Comparison of ENCODE assay signal across 2 cellular contexts in the genomic region with DNA sequence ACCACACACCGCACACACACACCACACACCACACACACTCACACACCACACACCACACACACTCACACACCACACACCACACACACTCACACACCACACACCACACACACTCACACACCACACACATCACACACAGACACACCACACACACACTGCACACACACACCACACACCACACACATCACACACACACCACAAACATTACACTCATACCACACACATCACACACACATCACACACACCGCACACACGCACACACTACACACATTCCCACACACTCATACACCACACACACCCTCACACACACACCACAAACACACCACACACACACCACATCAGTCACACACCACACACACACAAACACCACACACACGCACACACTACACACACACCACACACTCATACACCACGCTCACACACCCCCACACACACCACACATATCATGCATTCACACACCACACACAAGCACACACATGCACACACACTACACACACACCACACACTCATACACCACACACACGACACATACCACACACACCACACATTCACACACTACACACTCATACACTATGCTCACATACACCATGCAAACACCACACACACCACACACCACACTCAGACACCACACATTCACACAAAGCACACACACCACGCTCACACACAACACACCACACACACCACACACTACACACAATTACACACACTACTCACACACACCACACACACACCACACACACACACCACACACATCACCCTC.
TF ChIP-seq lines count a peak whose summit lies in the region.

No MANE protein-coding gene starts in this region.

TF ChIP-seq in HepG2, 621 proteins besides CTCF, POLR2A, EP300 and RAD21:
- no peak for TF ChIP-seq ZKSCAN5 (CRISPR knock-in tag; IDR thresholded peaks at IDR 0.05)
- TF ChIP-seq SMC3 (IDR thresholded peaks at IDR 0.05; ENCODE audit: low read length) = no peak
- TF ChIP-seq NBN (conservative IDR thresholded peaks at IDR 0.05) = no peak
- peak; percentile 46; the same call in 1 of the 2 replicates for TF ChIP-seq HNRNPL (IDR thresholded peaks at IDR 0.05; ENCODE audit: low read depth, low read length)
- no peak for TF ChIP-seq SRF (IDR thresholded peaks at IDR 0.05; ENCODE audit: low read depth, low read length)
- TF ChIP-seq SNRNP70 (IDR thresholded peaks at IDR 0.05; ENCODE audit: low read depth, low read length) = no peak
- TF ChIP-seq, protein P1, sequence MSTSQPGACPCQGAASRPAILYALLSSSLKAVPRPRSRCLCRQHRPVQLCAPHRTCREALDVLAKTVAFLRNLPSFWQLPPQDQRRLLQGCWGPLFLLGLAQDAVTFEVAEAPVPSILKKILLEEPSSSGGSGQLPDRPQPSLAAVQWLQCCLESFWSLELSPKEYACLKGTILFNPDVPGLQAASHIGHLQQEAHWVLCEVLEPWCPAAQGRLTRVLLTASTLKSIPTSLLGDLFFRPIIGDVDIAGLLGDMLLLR (CRISPR knock-in tag; IDR thresholded peaks at IDR 0.05) = no peak
- TF ChIP-seq REXO4 (CRISPR knock-in tag; IDR thresholded peaks at IDR 0.05; ENCODE audit: borderline replicate concordance) = no peak
- TF ChIP-seq, protein P2, sequence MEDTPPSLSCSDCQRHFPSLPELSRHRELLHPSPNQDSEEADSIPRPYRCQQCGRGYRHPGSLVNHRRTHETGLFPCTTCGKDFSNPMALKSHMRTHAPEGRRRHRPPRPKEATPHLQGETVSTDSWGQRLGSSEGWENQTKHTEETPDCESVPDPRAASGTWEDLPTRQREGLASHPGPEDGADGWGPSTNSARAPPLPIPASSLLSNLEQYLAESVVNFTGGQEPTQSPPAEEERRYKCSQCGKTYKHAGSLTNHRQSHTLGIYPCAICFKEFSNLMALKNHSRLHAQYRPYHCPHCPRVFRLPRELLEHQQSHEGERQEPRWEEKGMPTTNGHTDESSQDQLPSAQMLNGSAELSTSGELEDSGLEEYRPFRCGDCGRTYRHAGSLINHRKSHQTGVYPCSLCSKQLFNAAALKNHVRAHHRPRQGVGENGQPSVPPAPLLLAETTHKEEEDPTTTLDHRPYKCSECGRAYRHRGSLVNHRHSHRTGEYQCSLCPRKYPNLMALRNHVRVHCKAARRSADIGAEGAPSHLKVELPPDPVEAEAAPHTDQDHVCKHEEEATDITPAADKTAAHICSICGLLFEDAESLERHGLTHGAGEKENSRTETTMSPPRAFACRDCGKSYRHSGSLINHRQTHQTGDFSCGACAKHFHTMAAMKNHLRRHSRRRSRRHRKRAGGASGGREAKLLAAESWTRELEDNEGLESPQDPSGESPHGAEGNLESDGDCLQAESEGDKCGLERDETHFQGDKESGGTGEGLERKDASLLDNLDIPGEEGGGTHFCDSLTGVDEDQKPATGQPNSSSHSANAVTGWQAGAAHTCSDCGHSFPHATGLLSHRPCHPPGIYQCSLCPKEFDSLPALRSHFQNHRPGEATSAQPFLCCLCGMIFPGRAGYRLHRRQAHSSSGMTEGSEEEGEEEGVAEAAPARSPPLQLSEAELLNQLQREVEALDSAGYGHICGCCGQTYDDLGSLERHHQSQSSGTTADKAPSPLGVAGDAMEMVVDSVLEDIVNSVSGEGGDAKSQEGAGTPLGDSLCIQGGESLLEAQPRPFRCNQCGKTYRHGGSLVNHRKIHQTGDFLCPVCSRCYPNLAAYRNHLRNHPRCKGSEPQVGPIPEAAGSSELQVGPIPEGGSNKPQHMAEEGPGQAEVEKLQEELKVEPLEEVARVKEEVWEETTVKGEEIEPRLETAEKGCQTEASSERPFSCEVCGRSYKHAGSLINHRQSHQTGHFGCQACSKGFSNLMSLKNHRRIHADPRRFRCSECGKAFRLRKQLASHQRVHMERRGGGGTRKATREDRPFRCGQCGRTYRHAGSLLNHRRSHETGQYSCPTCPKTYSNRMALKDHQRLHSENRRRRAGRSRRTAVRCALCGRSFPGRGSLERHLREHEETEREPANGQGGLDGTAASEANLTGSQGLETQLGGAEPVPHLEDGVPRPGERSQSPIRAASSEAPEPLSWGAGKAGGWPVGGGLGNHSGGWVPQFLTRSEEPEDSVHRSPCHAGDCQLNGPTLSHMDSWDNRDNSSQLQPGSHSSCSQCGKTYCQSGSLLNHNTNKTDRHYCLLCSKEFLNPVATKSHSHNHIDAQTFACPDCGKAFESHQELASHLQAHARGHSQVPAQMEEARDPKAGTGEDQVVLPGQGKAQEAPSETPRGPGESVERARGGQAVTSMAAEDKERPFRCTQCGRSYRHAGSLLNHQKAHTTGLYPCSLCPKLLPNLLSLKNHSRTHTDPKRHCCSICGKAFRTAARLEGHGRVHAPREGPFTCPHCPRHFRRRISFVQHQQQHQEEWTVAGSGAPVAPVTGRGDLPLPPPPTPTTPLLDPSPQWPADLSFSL (CRISPR knock-in tag; IDR thresholded peaks at IDR 0.05) = peak; percentile 94
- no peak for TF ChIP-seq ARID2 (CRISPR knock-in tag; IDR thresholded peaks at IDR 0.05; ENCODE audit: borderline replicate concordance)

TF ChIP-seq in SK-N-SH, 30 proteins besides CTCF, POLR2A, EP300 and RAD21:
- TF ChIP-seq TEAD4 (IDR thresholded peaks at IDR 0.05; ENCODE audit: borderline replicate concordance, insufficient read depth) (no peak), GATA2 (CRISPR knock-in tag; IDR thresholded peaks at IDR 0.05) (no peak), EZH2phosphoT487 (IDR thresholded peaks at IDR 0.05; ENCODE audit: borderline replicate concordance, low read depth) (no peak), GABPA (IDR thresholded peaks at IDR 0.05; ENCODE audit: low read depth) (no peak), CHD2 (IDR thresholded peaks at IDR 0.05; ENCODE audit: low read length, partially characterized antibody) (no peak), RXRA (IDR thresholded peaks at IDR 0.05; ENCODE audit: borderline replicate concordance, low read depth) (no peak), NFIC (IDR thresholded peaks at IDR 0.05; ENCODE audit: borderline replicate concordance) (no peak), SIN3A (IDR thresholded peaks at IDR 0.05; ENCODE audit: borderline replicate concordance, low read depth, low read length) (no peak), SMC3 (IDR thresholded peaks at IDR 0.05; ENCODE audit: low read depth, low read length) (no peak), NRF1 (IDR thresholded peaks at IDR 0.05; ENCODE audit: low read depth, low read length) (no peak), FOSL2 (IDR thresholded peaks at IDR 0.05; ENCODE audit: borderline replicate concordance, low read depth) (no peak)
- TF ChIP-seq, protein P3, sequence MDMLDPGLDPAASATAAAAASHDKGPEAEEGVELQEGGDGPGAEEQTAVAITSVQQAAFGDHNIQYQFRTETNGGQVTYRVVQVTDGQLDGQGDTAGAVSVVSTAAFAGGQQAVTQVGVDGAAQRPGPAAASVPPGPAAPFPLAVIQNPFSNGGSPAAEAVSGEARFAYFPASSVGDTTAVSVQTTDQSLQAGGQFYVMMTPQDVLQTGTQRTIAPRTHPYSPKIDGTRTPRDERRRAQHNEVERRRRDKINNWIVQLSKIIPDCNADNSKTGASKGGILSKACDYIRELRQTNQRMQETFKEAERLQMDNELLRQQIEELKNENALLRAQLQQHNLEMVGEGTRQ (IDR thresholded peaks at IDR 0.05; ENCODE audit: borderline replicate concordance, low read depth, low read length) = no peak
- TF ChIP-seq, protein P4, sequence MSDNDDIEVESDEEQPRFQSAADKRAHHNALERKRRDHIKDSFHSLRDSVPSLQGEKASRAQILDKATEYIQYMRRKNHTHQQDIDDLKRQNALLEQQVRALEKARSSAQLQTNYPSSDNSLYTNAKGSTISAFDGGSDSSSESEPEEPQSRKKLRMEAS (IDR thresholded peaks at IDR 0.05; ENCODE audit: low read depth) = no peak
- TF ChIP-seq, protein P5, sequence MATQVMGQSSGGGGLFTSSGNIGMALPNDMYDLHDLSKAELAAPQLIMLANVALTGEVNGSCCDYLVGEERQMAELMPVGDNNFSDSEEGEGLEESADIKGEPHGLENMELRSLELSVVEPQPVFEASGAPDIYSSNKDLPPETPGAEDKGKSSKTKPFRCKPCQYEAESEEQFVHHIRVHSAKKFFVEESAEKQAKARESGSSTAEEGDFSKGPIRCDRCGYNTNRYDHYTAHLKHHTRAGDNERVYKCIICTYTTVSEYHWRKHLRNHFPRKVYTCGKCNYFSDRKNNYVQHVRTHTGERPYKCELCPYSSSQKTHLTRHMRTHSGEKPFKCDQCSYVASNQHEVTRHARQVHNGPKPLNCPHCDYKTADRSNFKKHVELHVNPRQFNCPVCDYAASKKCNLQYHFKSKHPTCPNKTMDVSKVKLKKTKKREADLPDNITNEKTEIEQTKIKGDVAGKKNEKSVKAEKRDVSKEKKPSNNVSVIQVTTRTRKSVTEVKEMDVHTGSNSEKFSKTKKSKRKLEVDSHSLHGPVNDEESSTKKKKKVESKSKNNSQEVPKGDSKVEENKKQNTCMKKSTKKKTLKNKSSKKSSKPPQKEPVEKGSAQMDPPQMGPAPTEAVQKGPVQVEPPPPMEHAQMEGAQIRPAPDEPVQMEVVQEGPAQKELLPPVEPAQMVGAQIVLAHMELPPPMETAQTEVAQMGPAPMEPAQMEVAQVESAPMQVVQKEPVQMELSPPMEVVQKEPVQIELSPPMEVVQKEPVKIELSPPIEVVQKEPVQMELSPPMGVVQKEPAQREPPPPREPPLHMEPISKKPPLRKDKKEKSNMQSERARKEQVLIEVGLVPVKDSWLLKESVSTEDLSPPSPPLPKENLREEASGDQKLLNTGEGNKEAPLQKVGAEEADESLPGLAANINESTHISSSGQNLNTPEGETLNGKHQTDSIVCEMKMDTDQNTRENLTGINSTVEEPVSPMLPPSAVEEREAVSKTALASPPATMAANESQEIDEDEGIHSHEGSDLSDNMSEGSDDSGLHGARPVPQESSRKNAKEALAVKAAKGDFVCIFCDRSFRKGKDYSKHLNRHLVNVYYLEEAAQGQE (IDR thresholded peaks at IDR 0.05; ENCODE audit: low read depth, low read length) = no peak
- TF ChIP-seq, protein P6, sequence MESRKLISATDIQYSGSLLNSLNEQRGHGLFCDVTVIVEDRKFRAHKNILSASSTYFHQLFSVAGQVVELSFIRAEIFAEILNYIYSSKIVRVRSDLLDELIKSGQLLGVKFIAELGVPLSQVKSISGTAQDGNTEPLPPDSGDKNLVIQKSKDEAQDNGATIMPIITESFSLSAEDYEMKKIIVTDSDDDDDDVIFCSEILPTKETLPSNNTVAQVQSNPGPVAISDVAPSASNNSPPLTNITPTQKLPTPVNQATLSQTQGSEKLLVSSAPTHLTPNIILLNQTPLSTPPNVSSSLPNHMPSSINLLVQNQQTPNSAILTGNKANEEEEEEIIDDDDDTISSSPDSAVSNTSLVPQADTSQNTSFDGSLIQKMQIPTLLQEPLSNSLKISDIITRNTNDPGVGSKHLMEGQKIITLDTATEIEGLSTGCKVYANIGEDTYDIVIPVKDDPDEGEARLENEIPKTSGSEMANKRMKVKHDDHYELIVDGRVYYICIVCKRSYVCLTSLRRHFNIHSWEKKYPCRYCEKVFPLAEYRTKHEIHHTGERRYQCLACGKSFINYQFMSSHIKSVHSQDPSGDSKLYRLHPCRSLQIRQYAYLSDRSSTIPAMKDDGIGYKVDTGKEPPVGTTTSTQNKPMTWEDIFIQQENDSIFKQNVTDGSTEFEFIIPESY (IDR thresholded peaks at IDR 0.05; ENCODE audit: borderline replicate concordance, low read depth) = no peak
